ENCODE assay signal across 6 cellular contexts in genomic region chr1:64361974-64362373, GRCh38.
"Had no signal": no experiment of that assay in that cellular context is flagged by ENCODE, and none has a peak within 500 bp of the region (broad histone marks: within the 10 kb centered on the region; RNA-seq: fewer than 3 reads in every experiment).

No MANE protein-coding gene starts in this region.

- ATAC-seq: HepG2, K562 had no signal

- H3K27ac ChIP-seq: HL-60 had no signal

- DNase-seq: IMR-90, KBM-7, KG1 had no signal

- H3K4me3 ChIP-seq: K562 had no signal
